Comparison of ENCODE assay signal across 27 cellular contexts in the genomic region with DNA sequence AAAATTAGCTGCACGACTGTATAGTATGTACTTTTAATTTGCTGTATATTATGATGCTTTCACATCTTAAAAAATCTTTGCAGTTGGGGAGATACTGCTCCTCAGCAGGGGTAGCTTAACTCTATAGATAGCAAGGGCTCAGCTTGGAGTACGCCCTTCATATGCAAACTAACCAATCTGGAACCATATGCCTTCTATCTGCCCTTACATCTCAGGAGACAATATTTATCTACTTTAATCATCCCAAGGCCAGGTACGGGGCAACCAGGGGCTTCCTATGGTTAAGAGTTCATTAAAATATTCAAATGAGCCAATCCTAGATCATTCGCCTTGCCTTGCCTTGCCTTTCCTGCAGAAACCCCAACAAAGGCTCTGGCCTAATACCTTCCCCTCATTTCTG.
"Had no signal": no experiment of that assay in that cellular context is flagged by ENCODE, and none has a peak within 500 bp of the region (broad histone marks: within the 10 kb centered on the region; RNA-seq: fewer than 3 reads in every experiment).

No MANE protein-coding gene starts in this region.

- H3K9ac ChIP-seq: parathyroid adenoma had no signal

- H3K36me3 ChIP-seq: esophagus squamous epithelium, heart right ventricle, left lung, neutrophil, right lobe of liver, suprapubic skin, transverse colon, upper lobe of right lung, uterus had no signal

- H3K4me3 ChIP-seq: coronary artery, esophagus squamous epithelium, heart right ventricle, left lung, right lobe of liver, suprapubic skin, transverse colon, upper lobe of right lung, uterus had no signal

- FAIRE-seq: islet of Langerhans had no signal

- H3K79me2 ChIP-seq: parathyroid adenoma had no signal

- H3K27ac ChIP-seq: coronary artery, esophagus squamous epithelium, heart right ventricle, left lung, neutrophil, parathyroid adenoma, right lobe of liver, suprapubic skin, transverse colon, upper lobe of right lung, uterus had no signal

- DNase-seq: effector memory CD4-positive, alpha-beta T cell; erythroblast; esophagus squamous epithelium; foreskin melanocyte; glutamatergic neuron; heart right ventricle; hippocampal formation; left cardiac atrium; left lung; mesenchymal stem cell; midbrain; naive thymus-derived CD8-positive, alpha-beta T cell; right lobe of liver; small intestine; stimulated activated CD4-positive, alpha-beta T cell treated with anti-CD3 and anti-CD28 coated beads, Interleukin-15, amount 100 ng/mL, for 24 hours; stimulated activated CD4-positive, alpha-beta T cell treated with anti-CD3 and anti-CD28 coated beads, Interleukin-4, amount 100 ng/mL, for 1 hour; stimulated activated CD8-positive, alpha-beta memory T cell treated with anti-CD3 and anti-CD28 coated beads, Interleukin-4, amount 100 ng/mL, for 48 hours; stimulated activated naive CD4-positive, alpha-beta T cell; stimulated activated naive CD8-positive, alpha-beta T cell treated with anti-CD3 and anti-CD28 coated beads, Interleukin-15, amount 100 ng/mL, for 72 hours; transverse colon; upper lobe of right lung; uterus had no signal

- H3K9me3 ChIP-seq: esophagus squamous epithelium, neutrophil, right lobe of liver, suprapubic skin, upper lobe of right lung, uterus had no signal

- H2AFZ ChIP-seq: parathyroid adenoma had no signal

- H3K4me1 ChIP-seq: esophagus squamous epithelium, left lung, parathyroid adenoma, right lobe of liver, suprapubic skin, transverse colon, upper lobe of right lung, uterus had no signal

- ATAC-seq: heart right ventricle; left cardiac atrium; left lung; naive thymus-derived CD8-positive, alpha-beta T cell; right lobe of liver; stimulated activated naive CD8-positive, alpha-beta T cell treated with anti-CD3 and anti-CD28 coated beads, Interleukin-15, amount 100 ng/mL, for 72 hours; upper lobe of right lung had no signal

- H3K27me3 ChIP-seq: esophagus squamous epithelium, heart right ventricle, left lung, neutrophil, right lobe of liver, suprapubic skin, transverse colon, upper lobe of right lung, uterus had no signal
